Comparison of ENCODE assay signal across 18 cellular contexts in the genomic region with DNA sequence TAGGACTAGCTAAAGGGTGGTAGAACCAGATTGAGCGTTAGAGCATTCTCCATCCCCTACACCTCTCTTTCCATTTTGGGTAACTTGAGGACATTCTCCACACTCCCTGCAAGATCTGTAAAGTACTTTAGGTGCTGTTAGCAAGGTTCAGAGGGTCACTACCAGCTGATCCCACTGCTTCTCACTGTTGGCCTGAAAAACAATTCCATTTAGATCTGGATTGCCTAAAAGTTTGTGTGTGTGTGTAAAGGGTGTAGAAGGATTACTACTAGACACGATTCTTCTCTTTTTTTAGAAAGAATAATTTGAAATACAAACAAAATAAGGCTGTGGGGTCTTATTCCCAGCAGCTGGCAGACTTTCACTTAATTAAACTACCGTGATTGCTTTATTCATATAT.
"Had no signal": no experiment of that assay in that cellular context is flagged by ENCODE, and none has a peak within 500 bp of the region (broad histone marks: within the 10 kb centered on the region; RNA-seq: fewer than 3 reads in every experiment).

No MANE protein-coding gene starts in this region.

- H3K27me3 ChIP-seq: left lung, ovary, vagina had no signal

- FAIRE-seq: astrocyte, small intestine had no signal

- H3K4me3 ChIP-seq: left lung, ovary, prostate gland, vagina had no signal

- ATAC-seq: activated CD8-positive, alpha-beta T cell treated with anti-CD3 and anti-CD28 coated beads, Interleukin-2, amount 10 ng/mL, durations not matched to agents 7 days and 5 days; left lung; naive thymus-derived CD8-positive, alpha-beta T cell; stimulated activated memory B cell treated with anti-CD40 and anti-IgM and Interleukin-4, amounts not matched to agents 10 μg/mL and 1 μg/mL and 100 μg/mL, for 72 hours had no signal

- H3K9me3 ChIP-seq: left lung, ovary, prostate gland, vagina had no signal

- H3K36me3 ChIP-seq: left lung, ovary, prostate gland, vagina, WERI-Rb-1 had no signal

- DNase-seq: activated CD4-positive, alpha-beta T cell treated with anti-CD3 and anti-CD28 coated beads for 1 hour; activated CD4-positive, alpha-beta T cell treated with anti-CD3 and anti-CD28 coated beads, Interleukin-2, amount 50 U/mL, for 1 hour; activated CD8-positive, alpha-beta T cell treated with anti-CD3 and anti-CD28 coated beads, Interleukin-2, amount 10 ng/mL, durations not matched to agents 7 days and 5 days; activated gamma-delta T cell treated with Interleukin-2 at 50 U/mL for 16 hours; cortex of kidney; glutamatergic neuron; hippocampal formation; left lung; naive thymus-derived CD8-positive, alpha-beta T cell; ovary; right cardiac atrium; small intestine; stimulated activated CD4-positive, alpha-beta T cell treated with anti-CD3 and anti-CD28 coated beads, Interleukin-15, amount 100 ng/mL, for 24 hours; WERI-Rb-1 had no signal

- H3K27ac ChIP-seq: left lung, ovary, prostate gland, vagina, WERI-Rb-1 had no signal
